In the genomic region with DNA sequence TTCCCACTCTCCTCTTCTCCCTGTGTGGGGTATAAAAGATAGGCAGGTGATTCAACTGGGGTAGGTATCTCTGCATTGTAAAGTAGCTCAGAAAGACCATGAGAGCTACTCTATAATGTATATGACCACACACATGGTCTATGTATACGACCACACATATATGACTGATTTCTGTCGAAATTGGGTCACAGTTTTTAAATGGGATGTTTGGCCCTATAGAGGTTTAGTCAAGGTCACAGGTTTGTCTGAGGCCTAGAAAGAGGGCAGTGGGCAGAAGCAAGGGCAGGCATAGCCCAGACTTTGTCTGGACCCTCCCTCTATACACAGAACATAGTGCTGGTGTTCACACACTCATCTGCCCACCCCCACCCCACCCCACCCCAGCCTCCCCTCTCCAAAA, we compare ENCODE assay signal across 13 cellular contexts. TPM values are rescaled to one million over a fixed set of nuclear protein-coding genes. Genes with fewer than 3 reads are reported as not detected.
DNase-seq lines count a peak whose midpoint lies in the region; ATAC-seq and TF ChIP-seq lines count a peak whose summit lies in the region.
"Had no signal": no experiment of that assay in that cellular context is flagged by ENCODE, and none has a peak within 500 bp of the region (broad histone marks: within the 10 kb centered on the region; RNA-seq: fewer than 3 reads in every experiment).

No MANE protein-coding gene starts in this region.

- peaks cover 9% of the 10 kb centered on the region for H3K36me3 Mint-ChIP-seq in activated T-cell treated with anti-CD3 and anti-CD28 coated beads, Interleukin-2, amount 50 U/mL, for 4 hours (ENCODE audit: insufficient read depth)
- peaks cover 13 to 52% of the 10 kb centered on the region in 2 donors for H3K36me3 Mint-ChIP-seq in stimulated activated naive B cell treated with anti-CD40 and anti-IgM and Interleukin-4, amounts not matched to agents 10 μg/mL and 1 μg/mL and 100 μg/mL, for 72 hours

- H3K9me3 ChIP-seq in ovary: no peaks in the 10 kb centered on the region
- H3K9me3 ChIP-seq: A549 had no signal

- H3K27ac ChIP-seq in ovary: no peak overlapping the region
- H3K27ac ChIP-seq: A549 had no signal

- H3K4me1 Mint-ChIP-seq in activated T-cell treated with anti-CD3 and anti-CD28 coated beads, Interleukin-2, amount 50 U/mL, for 4 hours (ENCODE audit: low read depth): peaks cover 31% of the 10 kb centered on the region
- peaks cover 32 to 51% of the 10 kb centered on the region in 2 donors for H3K4me1 Mint-ChIP-seq in stimulated activated naive B cell treated with anti-CD40 and anti-IgM and Interleukin-4, amounts not matched to agents 10 μg/mL and 1 μg/mL and 100 μg/mL, for 72 hours

- DNase-seq in activated T-cell treated with anti-CD3 and anti-CD28 coated beads, Interleukin-2, amount 50 U/mL, for 4 hours: no peak
- DNase-seq in activated T-cell treated with anti-CD3 and anti-CD28 coated beads for 4 hours (no peak), Kasumi-1 (lab: John Stamatoyannopoulos, UW) (no peak), ovary (no peak), GM03348 (ENCODE audit: low spot score) (no peak)
- no peak for DNase-seq in stimulated activated naive B cell treated with anti-CD40 and anti-IgM and Interleukin-4, amounts not matched to agents 10 μg/mL and 1 μg/mL and 100 μg/mL, for 72 hours
- DNase-seq: activated CD4-positive, alpha-beta memory T cell treated with anti-CD3 and anti-CD28 coated beads, Interleukin-2, amount 10 ng/mL, durations not matched to agents 7 days and 5 days; effector memory CD4-positive, alpha-beta T cell; NCI-H1436 treated with DMSO at 0.1 percent for 48 hours had no signal

- no peak for TF ChIP-seq CTCF in ovary (IDR thresholded peaks at IDR 0.05)

- intact Hi-C loops in ovary (cut with DNase I): no loop called here

- no peak overlapping the region for H3K4me3 ChIP-seq in ovary
- H3K4me3 ChIP-seq: A549 had no signal

- WGBS in ovary, 3 donors: 87 to 95% (median 89%) methylated on average over 2 of the region's 2 CpGs

- ATAC-seq in activated T-cell treated with anti-CD3 and anti-CD28 coated beads, Interleukin-2, amount 50 U/mL, for 4 hours: peak; percentile 8 to 36
- peak; percentile 16 for ATAC-seq in GM21723 (IDR thresholded peaks at IDR 0.05; ENCODE audit: unreplicated experiment)
- ATAC-seq in HG03103 (IDR thresholded peaks at IDR 0.05; ENCODE audit: low read depth, unreplicated experiment): peak; percentile 21
- peak; percentile 59 to 60 for ATAC-seq in stimulated activated naive B cell treated with anti-CD40 and anti-IgM and Interleukin-4, amounts not matched to agents 10 μg/mL and 1 μg/mL and 100 μg/mL, for 72 hours (replicated peaks)
- ATAC-seq: A549, SK-N-SH treated with all-trans-retinoic acid at 6 μM for 48 hours had no signal

- no peaks in the 10 kb centered on the region for H3K27me3 Mint-ChIP-seq in activated T-cell treated with anti-CD3 and anti-CD28 coated beads, Interleukin-2, amount 50 U/mL, for 4 hours (ENCODE audit: low read depth)
- H3K27me3 Mint-ChIP-seq in stimulated activated naive B cell treated with anti-CD40 and anti-IgM and Interleukin-4, amounts not matched to agents 10 μg/mL and 1 μg/mL and 100 μg/mL, for 72 hours: peaks cover 48 to 68% of the 10 kb centered on the region in 2 donors
- H3K27me3 Mint-ChIP-seq: activated CD4-positive, alpha-beta memory T cell treated with anti-CD3 and anti-CD28 coated beads, Interleukin-2, amount 10 ng/mL, durations not matched to agents 7 days and 5 days had no signal

- peaks cover 3% of the 10 kb centered on the region for H3K4me1 ChIP-seq in ovary (ENCODE audit: insufficient read depth)
- H3K4me1 ChIP-seq: A549 had no signal

- H3K27ac Mint-ChIP-seq in stimulated activated naive B cell treated with anti-CD40 and anti-IgM and Interleukin-4, amounts not matched to agents 10 μg/mL and 1 μg/mL and 100 μg/mL, for 72 hours: peak overlapping the region; percentile 75
- H3K27ac Mint-ChIP-seq: activated CD4-positive, alpha-beta memory T cell treated with anti-CD3 and anti-CD28 coated beads, Interleukin-2, amount 10 ng/mL, durations not matched to agents 7 days and 5 days had no signal

- H3K27me3 ChIP-seq in ovary: no peaks in the 10 kb centered on the region

- no peak for TF ChIP-seq POLR2A in ovary (IDR thresholded peaks at IDR 0.05)

- no peak overlapping the region for H3K4me3 Mint-ChIP-seq in activated T-cell treated with anti-CD3 and anti-CD28 coated beads, Interleukin-2, amount 50 U/mL, for 4 hours
- no peak overlapping the region for H3K4me3 Mint-ChIP-seq in stimulated activated naive B cell treated with anti-CD40 and anti-IgM and Interleukin-4, amounts not matched to agents 10 μg/mL and 1 μg/mL and 100 μg/mL, for 72 hours
- H3K4me3 Mint-ChIP-seq: activated CD4-positive, alpha-beta memory T cell treated with anti-CD3 and anti-CD28 coated beads, Interleukin-2, amount 10 ng/mL, durations not matched to agents 7 days and 5 days had no signal

- no peaks in the 10 kb centered on the region for H3K36me3 ChIP-seq in ovary

- no peak for TF ChIP-seq EP300 in ovary (IDR thresholded peaks at IDR 0.05)

- H3K9me3 Mint-ChIP-seq in activated T-cell treated with anti-CD3 and anti-CD28 coated beads, Interleukin-2, amount 50 U/mL, for 4 hours: no peaks in the 10 kb centered on the region
- peaks cover 0 to 9% of the 10 kb centered on the region in 2 donors for H3K9me3 Mint-ChIP-seq in stimulated activated naive B cell treated with anti-CD40 and anti-IgM and Interleukin-4, amounts not matched to agents 10 μg/mL and 1 μg/mL and 100 μg/mL, for 72 hours
- H3K9me3 Mint-ChIP-seq: activated CD4-positive, alpha-beta memory T cell treated with anti-CD3 and anti-CD28 coated beads, Interleukin-2, amount 10 ng/mL, durations not matched to agents 7 days and 5 days had no signal

RNA-seq across cellular contexts. Expression of a gene that starts 4.4 kb away (rescaled TPM):
- total RNA-seq in activated T-cell treated with anti-CD3 and anti-CD28 coated beads, Interleukin-2, amount 50 U/mL, for 4 hours: 1 to 10 TPM; 5.7 to 6.9 (median 6.7) TPM
- total RNA-seq in ovary: under 1 TPM in 5 of 7 donors, not detected in 2; 0.07 to 0.34 (median 0.26) TPM
- 1 to 10 TPM in 1 of 2 donors, under 1 TPM in 1; 0.08 to 1.2 TPM for polyA plus RNA-seq in ovary

RNA-seq across cellular contexts. Expression of a gene that starts 58.8 kb away (rescaled TPM):
- 10 to 100 TPM; 14.0 to 18.0 (median 16.9) TPM for total RNA-seq in activated T-cell treated with anti-CD3 and anti-CD28 coated beads, Interleukin-2, amount 50 U/mL, for 4 hours
- total RNA-seq in ovary: 10 to 100 TPM; 21.7 to 31.4 (median 24.0) TPM
- polyA plus RNA-seq in ovary: 10 to 100 TPM; 29.6 to 32.8 TPM

Comparison
In these comparisons a context has a peak if more than half of its experiments do, and no peak if none do; other contexts are left out.
1. RNA of a gene that starts 4.4 kb away (total RNA-seq): 5.7 to 6.9 TPM in activated T-cell treated with anti-CD3 and anti-CD28 coated beads, Interleukin-2, amount 50 U/mL, for 4 hours; 0.07 to 0.34 TPM in ovary; every median in the first group is over 4 times any median in the second.
2. Peak in every context shown above with its lines, with median percentiles within 50 percentile points of each other: ATAC-seq.